8 cellular contexts compared by ENCODE assay signal in the genomic region with DNA sequence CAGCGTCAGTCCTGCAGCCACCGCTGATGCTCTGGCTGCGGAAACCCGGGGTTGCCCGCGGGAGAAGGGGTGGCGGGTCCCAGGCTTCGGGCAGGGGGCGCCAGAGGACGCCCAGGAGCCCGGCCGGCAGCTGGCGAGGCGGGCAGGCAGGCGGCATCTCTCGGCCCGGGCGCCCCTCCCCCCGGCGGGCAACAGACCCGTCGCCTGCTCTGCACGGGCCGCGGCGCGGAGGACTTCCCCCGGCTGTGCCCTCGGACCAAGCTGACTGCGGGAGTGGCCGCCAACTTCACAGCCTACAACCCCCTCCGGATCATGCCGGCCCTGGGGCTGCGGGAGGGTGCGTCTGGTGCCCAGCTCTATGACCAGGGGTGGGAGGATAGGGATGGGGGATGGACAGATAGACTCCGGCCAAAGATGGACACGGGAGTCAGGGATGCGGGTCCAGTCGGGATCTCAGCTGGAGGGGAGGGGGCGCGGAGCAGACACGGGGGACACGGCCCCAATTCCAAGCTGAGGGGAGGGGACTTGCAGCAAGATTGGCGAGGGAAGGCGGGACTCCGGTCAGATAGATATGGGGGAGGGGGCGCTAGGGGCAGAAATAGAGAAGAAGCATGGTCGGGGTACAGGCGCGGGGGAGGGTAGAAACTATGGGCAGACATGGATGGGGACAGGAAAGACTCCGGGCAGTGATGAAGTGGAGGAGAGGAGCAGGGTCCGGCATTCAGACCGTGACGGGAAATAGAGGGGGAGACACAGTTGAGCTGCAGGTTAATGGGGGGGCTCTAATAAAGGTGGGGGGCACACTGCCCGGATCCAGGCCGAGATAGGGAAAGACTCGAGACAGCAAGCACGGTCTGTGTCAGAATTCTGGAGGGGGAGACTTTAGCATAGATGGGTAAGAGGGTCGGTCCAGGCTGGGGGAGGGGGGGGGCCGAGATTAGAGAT. TPM values are rescaled to one million over a fixed set of nuclear protein-coding genes. Genes with fewer than 3 reads are reported as not detected.
DNase-seq lines count a peak whose midpoint lies in the region; ATAC-seq and TF ChIP-seq lines count a peak whose summit lies in the region.

No MANE protein-coding gene starts in this region.

- no peak overlapping the region for H3K9ac ChIP-seq in neural progenitor cell

- H3K9me3 Mint-ChIP-seq in Caco-2 (ENCODE audit: unreplicated experiment) (no peaks in the 10 kb centered on the region), IgD-negative memory B cell (no peaks in the 10 kb centered on the region), neural progenitor cell (no peaks in the 10 kb centered on the region)

- H3K4me3 ChIP-seq in Caco-2 (ENCODE audit: low read depth, low read length): peak overlapping the region; percentile 38
- H3K4me3 ChIP-seq in foreskin fibroblast (ENCODE audit: low read depth in 1 of 2, low read length in 2 of 2): peak overlapping the region; percentile 51 to 74
- H3K4me3 ChIP-seq in neural progenitor cell: peak overlapping the region; percentile 58
- peak overlapping the region; percentile 75 for H3K4me3 ChIP-seq in thymus (ENCODE audit: low read length)

- H3K27me3 Mint-ChIP-seq in Caco-2 (ENCODE audit: insufficient read depth, unreplicated experiment) (peaks cover 6% of the 10 kb centered on the region), IgD-negative memory B cell (peaks cover 13% of the 10 kb centered on the region), neural progenitor cell (ENCODE audit: insufficient read depth, low read depth) (peaks cover 11% of the 10 kb centered on the region)

- H3K27ac Mint-ChIP-seq in Caco-2 (ENCODE audit: unreplicated experiment): no peak overlapping the region
- H3K27ac Mint-ChIP-seq in IgD-negative memory B cell: peak overlapping the region in 1 of 3 donors; percentile 86
- peak overlapping the region; percentile 23 for H3K27ac Mint-ChIP-seq in neural progenitor cell

- H3K9me3 ChIP-seq in Caco-2 (no peaks in the 10 kb centered on the region), neural progenitor cell (ENCODE audit: low read depth) (no peaks in the 10 kb centered on the region), thymus (ENCODE audit: control insufficient read depth) (no peaks in the 10 kb centered on the region)

- TF ChIP-seq CTCF in Caco-2 (IDR thresholded peaks at IDR 0.05; ENCODE audit: insufficient read depth in 1 of 2, low read depth in 1 of 2, low read length in 1 of 2, severe bottlenecking in 1 of 2, unreplicated experiment in 1 of 2): peak; percentile 33 to 37
- peak; percentile 83 for TF ChIP-seq CTCF in RWPE1 (conservative IDR thresholded peaks at IDR 0.05; ENCODE audit: low read depth)
- TF ChIP-seq CTCF in foreskin fibroblast (IDR thresholded peaks at IDR 0.05; ENCODE audit: low read depth, low read length): peak; percentile 55
- peak; percentile 75 for TF ChIP-seq CTCF in neural progenitor cell (IDR thresholded peaks at IDR 0.05)

- H3K4me3 Mint-ChIP-seq in Caco-2 (ENCODE audit: unreplicated experiment) (peak overlapping the region; percentile 84), IgD-negative memory B cell (peak overlapping the region in 3 of 4 donors; percentile 72 to 91 (median 88)), neural progenitor cell (peak overlapping the region; percentile 92)

- intact Hi-C loops in Caco-2 (cut with micrococcal nuclease; ENCODE audit: unreplicated experiment): loop anchor here (1.0 kb wide), 1 partner anchor 26 kb away; no protein-coding TSS in a partner anchor

- peak overlapping the region; percentile 83 for H3K4me2 ChIP-seq in neural progenitor cell

- POLR2A ChIA-PET in Caco-2 (lab: Charles Lee) (interaction anchor here (0.6 kb wide), 2 partner anchors 26 to 81 kb away, joined by 3 to 8 read pairs; no protein-coding TSS in a partner anchor), RWPE1 (lab: Yijun Ruan, JAX; ENCODE audit: low non-redundant PET) (interaction anchor here (0.5 kb wide), 1 partner anchor 26 kb away, joined by 3 read pairs; no protein-coding TSS in a partner anchor)

- H3K4me1 ChIP-seq in Caco-2 (peaks cover 25% of the 10 kb centered on the region), neural progenitor cell (peaks cover 54% of the 10 kb centered on the region), thymus (ENCODE audit: control insufficient read depth, insufficient read depth, low read length) (peaks cover 18% of the 10 kb centered on the region)

- BruUV-seq in Caco-2 (replicated peaks; lab: Mats Ljungman, UMichigan): no TSS peak

- peaks cover 4% of the 10 kb centered on the region for H3K79me2 ChIP-seq in neural progenitor cell (ENCODE audit: low read depth)

- peaks cover 5% of the 10 kb centered on the region for H3K36me3 Mint-ChIP-seq in Caco-2 (ENCODE audit: insufficient read depth, unreplicated experiment)
- H3K36me3 Mint-ChIP-seq in IgD-negative memory B cell: no peaks in the 10 kb centered on the region
- H3K36me3 Mint-ChIP-seq in neural progenitor cell: no peaks in the 10 kb centered on the region

- CTCF ChIA-PET in Caco-2 (lab: Charles Lee): interaction anchor here (0.6 to 1.6 kb wide), 5 partner anchors 9 to 241 kb away, joined by 3 to 12 read pairs (median 7); no protein-coding TSS in a partner anchor
- CTCF ChIA-PET in RWPE1 (lab: Yijun Ruan, JAX): interaction anchor here (0.7 to 3.1 kb wide), 9 partner anchors 9 to 201 kb away, joined by 3 to 18 read pairs (median 4); no protein-coding TSS in a partner anchor

- H3K27ac ChIP-seq in RWPE1: peak overlapping the region; percentile 20
- no peak overlapping the region for H3K27ac ChIP-seq in neural progenitor cell
- H3K27ac ChIP-seq in thymus (ENCODE audit: low read depth): no peak overlapping the region

- H4K20me1 ChIP-seq in neural progenitor cell (ENCODE audit: low read depth): peaks cover 23% of the 10 kb centered on the region

- DNase-seq in Caco-2: peak in 1 of 2 experiments; percentile 72
- DNase-seq in RWPE1 (ENCODE audit: low spot score): peak; percentile 73
- DNase-seq in activated effector memory CD4-positive, alpha-beta T cell treated with anti-CD3 and anti-CD28 coated beads, Interleukin-2, amount 50 U/mL, for 16 hours: peak; percentile 89
- DNase-seq in foreskin fibroblast: peak; percentile 49 to 84
- peak; percentile 94 for DNase-seq in neural progenitor cell (ENCODE audit: low spot score)

- no peaks in the 10 kb centered on the region for H3K36me3 ChIP-seq in Caco-2 (ENCODE audit: control insufficient read depth, insufficient read depth, low read length)
- no peaks in the 10 kb centered on the region for H3K36me3 ChIP-seq in neural progenitor cell
- peaks cover 2% of the 10 kb centered on the region for H3K36me3 ChIP-seq in thymus (ENCODE audit: control insufficient read depth, insufficient read depth)

- peak overlapping the region; percentile 94 for H2AFZ ChIP-seq in neural progenitor cell (replicated peaks)

- H3F3A ChIP-seq in neural progenitor cell (ENCODE audit: low read depth): peaks cover 56% of the 10 kb centered on the region

- ATAC-seq in HG03432 (IDR thresholded peaks at IDR 0.05; ENCODE audit: unreplicated experiment): no peak

- H3K27me3 ChIP-seq in Caco-2 (replicated peaks; ENCODE audit: control insufficient read depth, insufficient read depth, low read length): no peaks in the 10 kb centered on the region
- peaks cover 31% of the 10 kb centered on the region for H3K27me3 ChIP-seq in neural progenitor cell
- no peaks in the 10 kb centered on the region for H3K27me3 ChIP-seq in thymus (ENCODE audit: control insufficient read depth, insufficient read depth)

- 1% methylated on average over 60 of the region's 60 CpGs for WGBS in thymus

- peaks cover 8% of the 10 kb centered on the region for H3K4me1 Mint-ChIP-seq in Caco-2 (ENCODE audit: low read depth, unreplicated experiment)
- peaks cover 0 to 10% (median 6%) of the 10 kb centered on the region in 3 donors for H3K4me1 Mint-ChIP-seq in IgD-negative memory B cell
- H3K4me1 Mint-ChIP-seq in neural progenitor cell: peaks cover 68% of the 10 kb centered on the region

RNA-seq across cellular contexts. Expression of a gene that starts 1.1 kb away (rescaled TPM):
- total RNA-seq in Caco-2 (2022): 1.4 and 2.2 TPM in 2 replicates
- polyA plus RNA-seq in IgD-negative memory B cell: 0.97 TPM
- 7.1 and 21.2 TPM in 2 replicates for total RNA-seq in neural progenitor cell (ENCODE audit: low replicate concordance)
- polyA plus RNA-seq in thymus: 24.4 TPM

RNA-seq across cellular contexts. Expression of a gene that starts 52.8 kb away (rescaled TPM):
- 0.26 and 0.66 TPM in 2 replicates for total RNA-seq in Caco-2 (2022)
- polyA plus RNA-seq in IgD-negative memory B cell: not detected
- 1.4 and 3.1 TPM in 2 replicates for total RNA-seq in neural progenitor cell (ENCODE audit: low replicate concordance)
- polyA plus RNA-seq in thymus: 0.41 TPM

RNA-seq across cellular contexts. Expression of a gene that starts 59.2 kb away (rescaled TPM):
- total RNA-seq in Caco-2 (2022): 0.44 and 0.50 TPM in 2 replicates
- polyA plus RNA-seq in IgD-negative memory B cell: not detected
- 0.22 and 7.0 TPM in 2 replicates for total RNA-seq in neural progenitor cell (ENCODE audit: low replicate concordance)
- polyA plus RNA-seq in thymus: 39.3 TPM
